11 cellular contexts compared by ENCODE assay signal in the genomic region with DNA sequence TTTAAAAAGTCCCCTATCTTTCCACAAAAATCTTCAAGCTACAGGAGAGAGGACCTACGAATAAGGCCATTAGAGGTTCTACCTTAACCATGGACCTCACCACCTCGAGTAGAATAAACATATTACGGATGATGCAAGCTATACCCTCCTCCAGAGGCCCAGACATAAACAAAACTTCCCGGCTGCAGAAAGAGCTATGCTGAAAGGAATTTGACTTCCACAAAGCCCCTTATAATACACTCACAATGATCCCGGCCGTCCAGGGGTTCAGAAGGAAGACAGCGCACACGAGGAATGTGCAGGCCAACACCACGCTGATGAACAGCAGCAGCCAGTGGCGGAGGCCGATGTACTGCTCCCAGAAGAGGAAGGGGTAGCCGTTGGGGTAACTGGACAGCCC.
"Had no signal": no experiment of that assay in that cellular context is flagged by ENCODE, and none has a peak within 500 bp of the region (broad histone marks: within the 10 kb centered on the region; RNA-seq: fewer than 3 reads in every experiment).

No MANE protein-coding gene starts in this region.

- H3K27me3 ChIP-seq: pancreas, vagina had no signal

- H3K9me3 Mint-ChIP-seq: activated B cell treated with CpG ODN at 0.5 μM for 24 hours; activated CD4-positive, alpha-beta T cell treated with anti-CD3 and anti-CD28 coated beads, Interleukin-2, amount 10 ng/mL, durations not matched to agents 24 days and 14 days; activated naive CD4-positive, alpha-beta T cell treated with anti-CD3 and anti-CD28 coated beads, Interleukin-2, amount 50 U/mL, for 72 hours; activated T-helper 2 cell treated with anti-CD3 and anti-CD28 coated beads, Interferon-gamma antibody, Interleukin-2, Interleukin-4, amounts not matched to agents 10 μg/mL and 5 μg/mL and 100 μg/mL, durations not matched to agents 14 hours and 24 hours and 36 hours; effector memory CD8-positive, alpha-beta T cell; natural killer cell treated with Interleukin-12 subunit alpha and Interleukin-12 subunit beta and Interleukin-15 and Interleukin-18, amount 100 ng/mL, for 72 hours had no signal

- H3K9me3 ChIP-seq: pancreas, SK-N-SH, vagina had no signal

- H3K27ac Mint-ChIP-seq: activated B cell treated with CpG ODN at 0.5 μM for 24 hours; activated CD4-positive, alpha-beta T cell treated with anti-CD3 and anti-CD28 coated beads, Interleukin-2, amount 10 ng/mL, durations not matched to agents 24 days and 14 days; activated naive CD4-positive, alpha-beta T cell treated with anti-CD3 and anti-CD28 coated beads, Interleukin-2, amount 50 U/mL, for 72 hours; activated T-helper 2 cell treated with anti-CD3 and anti-CD28 coated beads, Interferon-gamma antibody, Interleukin-2, Interleukin-4, amounts not matched to agents 10 μg/mL and 5 μg/mL and 100 μg/mL, durations not matched to agents 14 hours and 24 hours and 36 hours; effector memory CD8-positive, alpha-beta T cell; natural killer cell treated with Interleukin-12 subunit alpha and Interleukin-12 subunit beta and Interleukin-15 and Interleukin-18, amount 100 ng/mL, for 72 hours had no signal

- H3K27me3 Mint-ChIP-seq: effector memory CD8-positive, alpha-beta T cell; natural killer cell treated with Interleukin-12 subunit alpha and Interleukin-12 subunit beta and Interleukin-15 and Interleukin-18, amount 100 ng/mL, for 72 hours had no signal

- H3K4me1 ChIP-seq: pancreas had no signal

- H3K4me3 Mint-ChIP-seq: activated B cell treated with CpG ODN at 0.5 μM for 24 hours; activated CD4-positive, alpha-beta T cell treated with anti-CD3 and anti-CD28 coated beads, Interleukin-2, amount 10 ng/mL, durations not matched to agents 24 days and 14 days; effector memory CD8-positive, alpha-beta T cell; natural killer cell treated with Interleukin-12 subunit alpha and Interleukin-12 subunit beta and Interleukin-15 and Interleukin-18, amount 100 ng/mL, for 72 hours had no signal

- DNase-seq: activated B cell treated with CpG ODN at 0.5 μM for 24 hours; activated CD4-positive, alpha-beta T cell treated with anti-CD3 and anti-CD28 coated beads, Interleukin-2, amount 10 ng/mL, durations not matched to agents 24 days and 14 days; cortex of kidney; effector memory CD8-positive, alpha-beta T cell; pancreas; SK-N-SH; stimulated activated CD4-positive, alpha-beta T cell treated with anti-CD3 and anti-CD28 coated beads, Interleukin-4, amount 100 ng/mL, for 4 hours had no signal

- H3K4me3 ChIP-seq: pancreas, vagina had no signal

- H3K27ac ChIP-seq: pancreas, vagina had no signal

- FAIRE-seq: pancreas had no signal
